1 cellular context compared by ENCODE assay signal in the genomic region with DNA sequence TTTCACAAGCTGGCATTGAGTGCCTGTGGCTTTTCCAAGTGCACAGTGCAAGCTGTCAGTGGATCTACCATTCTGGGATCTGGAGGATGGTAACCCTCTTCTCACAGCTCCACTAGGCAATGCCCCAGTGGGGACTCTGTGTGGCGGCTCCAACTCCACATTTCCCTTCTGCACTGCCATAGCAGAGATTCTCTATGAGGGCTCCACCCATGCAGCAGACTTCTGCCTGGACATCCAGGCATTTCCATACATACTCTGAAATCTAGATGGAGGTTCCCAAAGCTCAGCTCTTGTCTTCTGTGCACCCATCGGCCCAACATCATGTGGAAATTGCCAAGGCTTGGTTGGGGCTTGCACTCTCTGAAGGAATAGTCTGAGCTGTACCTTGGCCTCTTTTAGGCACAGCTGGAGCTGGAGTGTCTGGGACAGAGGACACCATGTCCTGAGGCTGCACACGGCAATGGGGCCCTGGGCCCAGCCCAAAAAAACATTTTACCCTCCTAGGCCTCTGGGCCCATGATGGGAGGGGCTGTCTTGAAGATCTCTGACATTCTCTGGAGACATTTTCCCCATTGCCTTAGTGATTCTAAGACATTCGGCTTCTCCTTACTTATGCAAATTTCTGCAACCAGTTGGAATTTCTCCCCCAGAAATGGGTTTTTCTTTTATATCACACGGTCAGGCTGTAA.
TF ChIP-seq lines count a peak whose summit lies in the region.

No MANE protein-coding gene starts in this region.

TF ChIP-seq in K562, 482 proteins besides CTCF, POLR2A, EP300 and RAD21 (continued from another document):
- no peak for TF ChIP-seq CHD4 (IDR thresholded peaks at IDR 0.05; ENCODE audit: insufficient read depth, insufficient replicate concordance, low read depth, low read length, poor library complexity, severe bottlenecking)
- no peak for TF ChIP-seq RBM22 (IDR thresholded peaks at IDR 0.05; ENCODE audit: low read depth, low read length, poor library complexity, severe bottlenecking)
- TF ChIP-seq PHTF2 (CRISPR knock-in tag; IDR thresholded peaks at IDR 0.05), result no peak
- no peak for TF ChIP-seq MTA2 (IDR thresholded peaks at IDR 0.05; ENCODE audit: low read depth)
- TF ChIP-seq GTF2F1 (IDR thresholded peaks at IDR 0.05; ENCODE audit: low read depth, low read length), result no peak
- TF ChIP-seq ZFP36 (IDR thresholded peaks at IDR 0.05; ENCODE audit: low read depth, low read length, partially characterized antibody), result peak; percentile 77
- TF ChIP-seq NR3C1 (CRISPR knock-in tag; IDR thresholded peaks at IDR 0.05), result no peak
- TF ChIP-seq MYBL2 (IDR thresholded peaks at IDR 0.05; ENCODE audit: low read depth), result no peak
- no peak for TF ChIP-seq MYBL2 (CRISPR knock-in tag; IDR thresholded peaks at IDR 0.05; ENCODE audit: borderline replicate concordance)
- TF ChIP-seq SIX5 (IDR thresholded peaks at IDR 0.05; ENCODE audit: borderline replicate concordance in 1 of 2, insufficient read depth in 1 of 2, low read depth in 1 of 2, low read length in 2 of 2), result no peak
- TF ChIP-seq NFE2 (IDR thresholded peaks at IDR 0.05; ENCODE audit: low read depth), result no peak
- TF ChIP-seq ZFPM2 (CRISPR knock-in tag; IDR thresholded peaks at IDR 0.05), result no peak
- TF ChIP-seq, protein P1, sequence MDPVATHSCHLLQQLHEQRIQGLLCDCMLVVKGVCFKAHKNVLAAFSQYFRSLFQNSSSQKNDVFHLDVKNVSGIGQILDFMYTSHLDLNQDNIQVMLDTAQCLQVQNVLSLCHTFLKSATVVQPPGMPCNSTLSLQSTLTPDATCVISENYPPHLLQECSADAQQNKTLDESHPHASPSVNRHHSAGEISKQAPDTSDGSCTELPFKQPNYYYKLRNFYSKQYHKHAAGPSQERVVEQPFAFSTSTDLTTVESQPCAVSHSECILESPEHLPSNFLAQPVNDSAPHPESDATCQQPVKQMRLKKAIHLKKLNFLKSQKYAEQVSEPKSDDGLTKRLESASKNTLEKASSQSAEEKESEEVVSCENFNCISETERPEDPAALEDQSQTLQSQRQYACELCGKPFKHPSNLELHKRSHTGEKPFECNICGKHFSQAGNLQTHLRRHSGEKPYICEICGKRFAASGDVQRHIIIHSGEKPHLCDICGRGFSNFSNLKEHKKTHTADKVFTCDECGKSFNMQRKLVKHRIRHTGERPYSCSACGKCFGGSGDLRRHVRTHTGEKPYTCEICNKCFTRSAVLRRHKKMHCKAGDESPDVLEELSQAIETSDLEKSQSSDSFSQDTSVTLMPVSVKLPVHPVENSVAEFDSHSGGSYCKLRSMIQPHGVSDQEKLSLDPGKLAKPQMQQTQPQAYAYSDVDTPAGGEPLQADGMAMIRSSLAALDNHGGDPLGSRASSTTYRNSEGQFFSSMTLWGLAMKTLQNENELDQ (CRISPR knock-in tag; IDR thresholded peaks at IDR 0.05; ENCODE audit: borderline replicate concordance), result no peak
- TF ChIP-seq ZNF124 (CRISPR knock-in tag; IDR thresholded peaks at IDR 0.05), result no peak
- TF ChIP-seq ESRRA (IDR thresholded peaks at IDR 0.05; ENCODE audit: borderline replicate concordance, low read depth), result no peak
- TF ChIP-seq, protein P2, sequence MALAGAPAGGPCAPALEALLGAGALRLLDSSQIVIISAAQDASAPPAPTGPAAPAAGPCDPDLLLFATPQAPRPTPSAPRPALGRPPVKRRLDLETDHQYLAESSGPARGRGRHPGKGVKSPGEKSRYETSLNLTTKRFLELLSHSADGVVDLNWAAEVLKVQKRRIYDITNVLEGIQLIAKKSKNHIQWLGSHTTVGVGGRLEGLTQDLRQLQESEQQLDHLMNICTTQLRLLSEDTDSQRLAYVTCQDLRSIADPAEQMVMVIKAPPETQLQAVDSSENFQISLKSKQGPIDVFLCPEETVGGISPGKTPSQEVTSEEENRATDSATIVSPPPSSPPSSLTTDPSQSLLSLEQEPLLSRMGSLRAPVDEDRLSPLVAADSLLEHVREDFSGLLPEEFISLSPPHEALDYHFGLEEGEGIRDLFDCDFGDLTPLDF (CRISPR knock-in tag; IDR thresholded peaks at IDR 0.05), result no peak
- TF ChIP-seq ILF3 (IDR thresholded peaks at IDR 0.05; ENCODE audit: borderline replicate concordance), result no peak
- TF ChIP-seq JUNB (CRISPR knock-in tag; conservative IDR thresholded peaks at IDR 0.05), result no peak
- TF ChIP-seq ZNF644 (tag; IDR thresholded peaks at IDR 0.05; ENCODE audit: low read depth), result no peak
- no peak for TF ChIP-seq ZEB2 (IDR thresholded peaks at IDR 0.05)
- no peak for TF ChIP-seq OTX1 (CRISPR knock-in tag; IDR thresholded peaks at IDR 0.05)
- peak in 1 of 2 experiments; percentile 63; a peak in 1 of 3 replicates for TF ChIP-seq CBX3 (IDR thresholded peaks at IDR 0.05; ENCODE audit: borderline replicate concordance in 1 of 2, low read length in 2 of 2)
- TF ChIP-seq, protein P3, sequence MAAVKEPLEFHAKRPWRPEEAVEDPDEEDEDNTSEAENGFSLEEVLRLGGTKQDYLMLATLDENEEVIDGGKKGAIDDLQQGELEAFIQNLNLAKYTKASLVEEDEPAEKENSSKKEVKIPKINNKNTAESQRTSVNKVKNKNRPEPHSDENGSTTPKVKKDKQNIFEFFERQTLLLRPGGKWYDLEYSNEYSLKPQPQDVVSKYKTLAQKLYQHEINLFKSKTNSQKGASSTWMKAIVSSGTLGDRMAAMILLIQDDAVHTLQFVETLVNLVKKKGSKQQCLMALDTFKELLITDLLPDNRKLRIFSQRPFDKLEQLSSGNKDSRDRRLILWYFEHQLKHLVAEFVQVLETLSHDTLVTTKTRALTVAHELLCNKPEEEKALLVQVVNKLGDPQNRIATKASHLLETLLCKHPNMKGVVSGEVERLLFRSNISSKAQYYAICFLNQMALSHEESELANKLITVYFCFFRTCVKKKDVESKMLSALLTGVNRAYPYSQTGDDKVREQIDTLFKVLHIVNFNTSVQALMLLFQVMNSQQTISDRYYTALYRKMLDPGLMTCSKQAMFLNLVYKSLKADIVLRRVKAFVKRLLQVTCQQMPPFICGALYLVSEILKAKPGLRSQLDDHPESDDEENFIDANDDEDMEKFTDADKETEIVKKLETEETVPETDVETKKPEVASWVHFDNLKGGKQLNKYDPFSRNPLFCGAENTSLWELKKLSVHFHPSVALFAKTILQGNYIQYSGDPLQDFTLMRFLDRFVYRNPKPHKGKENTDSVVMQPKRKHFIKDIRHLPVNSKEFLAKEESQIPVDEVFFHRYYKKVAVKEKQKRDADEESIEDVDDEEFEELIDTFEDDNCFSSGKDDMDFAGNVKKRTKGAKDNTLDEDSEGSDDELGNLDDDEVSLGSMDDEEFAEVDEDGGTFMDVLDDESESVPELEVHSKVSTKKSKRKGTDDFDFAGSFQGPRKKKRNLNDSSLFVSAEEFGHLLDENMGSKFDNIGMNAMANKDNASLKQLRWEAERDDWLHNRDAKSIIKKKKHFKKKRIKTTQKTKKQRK (IDR thresholded peaks at IDR 0.05; ENCODE audit: borderline replicate concordance, low read depth, low read length), result peak; percentile 37; the same call in 1 of the 2 replicates
- TF ChIP-seq, protein P4, sequence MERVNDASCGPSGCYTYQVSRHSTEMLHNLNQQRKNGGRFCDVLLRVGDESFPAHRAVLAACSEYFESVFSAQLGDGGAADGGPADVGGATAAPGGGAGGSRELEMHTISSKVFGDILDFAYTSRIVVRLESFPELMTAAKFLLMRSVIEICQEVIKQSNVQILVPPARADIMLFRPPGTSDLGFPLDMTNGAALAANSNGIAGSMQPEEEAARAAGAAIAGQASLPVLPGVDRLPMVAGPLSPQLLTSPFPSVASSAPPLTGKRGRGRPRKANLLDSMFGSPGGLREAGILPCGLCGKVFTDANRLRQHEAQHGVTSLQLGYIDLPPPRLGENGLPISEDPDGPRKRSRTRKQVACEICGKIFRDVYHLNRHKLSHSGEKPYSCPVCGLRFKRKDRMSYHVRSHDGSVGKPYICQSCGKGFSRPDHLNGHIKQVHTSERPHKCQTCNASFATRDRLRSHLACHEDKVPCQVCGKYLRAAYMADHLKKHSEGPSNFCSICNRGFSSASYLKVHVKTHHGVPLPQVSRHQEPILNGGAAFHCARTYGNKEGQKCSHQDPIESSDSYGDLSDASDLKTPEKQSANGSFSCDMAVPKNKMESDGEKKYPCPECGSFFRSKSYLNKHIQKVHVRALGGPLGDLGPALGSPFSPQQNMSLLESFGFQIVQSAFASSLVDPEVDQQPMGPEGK (CRISPR knock-in tag; IDR thresholded peaks at IDR 0.05; ENCODE audit: borderline replicate concordance), result no peak
